Comparison of ENCODE assay signal across 2 cellular contexts in the genomic region with DNA sequence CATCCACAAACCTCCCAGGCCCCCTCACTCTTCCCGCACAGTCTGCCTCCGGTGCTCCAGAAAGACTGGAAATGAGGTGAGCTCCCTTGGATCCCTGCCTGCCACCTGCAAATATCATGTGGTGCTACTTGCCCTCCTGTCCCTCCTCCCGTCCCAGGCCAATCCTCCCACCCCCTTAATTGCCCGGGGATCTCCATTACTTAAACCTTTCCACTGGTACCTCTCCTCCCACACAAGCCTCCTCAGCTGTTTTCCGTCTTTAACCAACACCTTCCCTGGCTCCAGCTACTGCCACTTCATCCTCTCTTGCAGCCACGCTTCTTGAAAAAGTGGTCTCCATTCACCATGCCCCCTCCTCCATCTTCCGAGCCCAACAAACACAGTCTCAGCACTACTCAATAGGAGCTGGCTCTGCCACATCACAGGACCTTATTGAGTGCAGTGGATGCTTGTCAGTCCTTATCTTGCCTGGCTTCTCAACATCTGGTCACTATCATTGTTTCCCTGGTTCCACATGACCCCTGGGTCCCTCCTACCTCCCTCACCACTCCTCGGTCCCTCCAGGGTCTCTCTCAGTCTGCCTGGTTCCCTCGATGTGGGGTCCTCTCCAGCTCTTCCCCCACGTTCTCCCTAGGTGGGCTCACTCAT.
TF ChIP-seq lines count a peak whose summit lies in the region.

No MANE protein-coding gene starts in this region.

TF ChIP-seq in HEK293, 187 proteins besides CTCF, POLR2A, EP300 and RAD21:
- peak; percentile 95 for TF ChIP-seq EGR2 (tag by site-specific recombination; IDR thresholded peaks at IDR 0.05; ENCODE audit: low read depth)
- TF ChIP-seq ZFHX2 (tag by site-specific recombination; conservative IDR thresholded peaks at IDR 0.05), result peak; percentile 94
- 0 out of 2 replicates have a peak, but pooled peaks have one; percentile 8 for TF ChIP-seq ZBTB17 (tag by site-specific recombination; IDR thresholded peaks at IDR 0.05)
- no peak for TF ChIP-seq ZNF10 (tag by site-specific recombination; IDR thresholded peaks at IDR 0.05)
- TF ChIP-seq ZNF600 (tag by site-specific recombination; IDR thresholded peaks at IDR 0.05), result peak; percentile 13; the same call in 1 of the 2 replicates
- peak; percentile 46; the same call in 1 of the 2 replicates for TF ChIP-seq WT1 (tag by site-specific recombination; IDR thresholded peaks at IDR 0.05)
- TF ChIP-seq ZNF670 (tag by site-specific recombination; IDR thresholded peaks at IDR 0.05; ENCODE audit: low read depth), result no peak

TF ChIP-seq in H1, 55 proteins besides CTCF, POLR2A, EP300 and RAD21:
- TF ChIP-seq POLR2AphosphoS5 (IDR thresholded peaks at IDR 0.05; ENCODE audit: low read depth, low read length), result no peak
